ENCODE assay signal across 28 cellular contexts in genomic region chr7:147161405-147161804, GRCh38.
"Had no signal": no experiment of that assay in that cellular context is flagged by ENCODE, and none has a peak within 500 bp of the region (broad histone marks: within the 10 kb centered on the region; RNA-seq: fewer than 3 reads in every experiment).

No MANE protein-coding gene starts in this region.

- DNase-seq: natural killer cell; occipital lobe; ovary; posterior cingulate gyrus; psoas muscle; right cardiac atrium; spleen; stimulated activated CD4-positive, alpha-beta T cell treated with anti-CD3 and anti-CD28 coated beads, Interleukin-12 subunit alpha, Interleukin-12 subunit beta, amount 100 ng/mL, for 4 hours; stimulated activated CD4-positive, alpha-beta T cell treated with anti-CD3 and anti-CD28 coated beads, Interleukin-1b, Interleukin-23, amount 100 ng/mL, for 48 hours; stimulated activated CD4-positive, alpha-beta T cell treated with anti-CD3 and anti-CD28 coated beads, Interleukin-4, amount 100 ng/mL, for 1 hour; stimulated activated CD4-positive, alpha-beta T cell treated with anti-CD3 and anti-CD28 coated beads, Interleukin-4, amount 100 ng/mL, for 4 hours; stimulated activated CD8-positive, alpha-beta memory T cell treated with anti-CD3 and anti-CD28 coated beads, Interleukin-4, amount 100 ng/mL, for 48 hours; stimulated activated naive CD4-positive, alpha-beta T cell; stimulated activated naive CD8-positive, alpha-beta T cell treated with anti-CD3 and anti-CD28 coated beads, Interleukin-15, amount 100 ng/mL, for 72 hours; stimulated activated naive CD8-positive, alpha-beta T cell treated with anti-CD3 and anti-CD28 coated beads, Interleukin-15, Interleukin-2, amounts not matched to agents 100 U/mL and 50 U/mL, for 24 hours; substantia nigra; testis; tibial artery; transverse colon; upper lobe of right lung; uterus had no signal

- H3K9ac ChIP-seq: neural progenitor cell, parathyroid adenoma had no signal

- H2AFZ ChIP-seq: neural progenitor cell, parathyroid adenoma had no signal

- H3K9me3 ChIP-seq: ovary, psoas muscle, suprapubic skin, testis, tibial artery, transverse colon, upper lobe of right lung, uterus had no signal

- H3K4me2 ChIP-seq: neural progenitor cell, smooth muscle cell had no signal

- H3K27me3 ChIP-seq: neural progenitor cell, ovary, spleen, suprapubic skin, testis, tibial artery, transverse colon, upper lobe of right lung, uterus had no signal

- H3K27ac ChIP-seq: neural progenitor cell, ovary, parathyroid adenoma, psoas muscle, skin epidermis, spleen, suprapubic skin, testis, tibial artery, transverse colon, upper lobe of right lung, uterus had no signal

- H3K4me1 ChIP-seq: neural progenitor cell, parathyroid adenoma, psoas muscle, spleen, suprapubic skin, testis, tibial artery, transverse colon, upper lobe of right lung, uterus had no signal

- H3K4me3 ChIP-seq: neural progenitor cell, ovary, psoas muscle, skin epidermis, smooth muscle cell, spleen, suprapubic skin, testis, tibial artery, transverse colon, upper lobe of right lung, uterus had no signal

- H3K79me2 ChIP-seq: parathyroid adenoma had no signal

- ATAC-seq: natural killer cell; psoas muscle; right cardiac atrium; sciatic nerve; stimulated activated memory B cell treated with anti-CD40 and anti-IgM and Interleukin-4, amounts not matched to agents 10 μg/mL and 1 μg/mL and 100 μg/mL, for 72 hours; stimulated activated naive CD8-positive, alpha-beta T cell treated with anti-CD3 and anti-CD28 coated beads, Interleukin-15, amount 100 ng/mL, for 72 hours; stimulated activated naive CD8-positive, alpha-beta T cell treated with anti-CD3 and anti-CD28 coated beads, Interleukin-15, Interleukin-2, amounts not matched to agents 100 U/mL and 50 U/mL, for 24 hours; upper lobe of right lung had no signal

- H3K36me3 ChIP-seq: neural progenitor cell, ovary, spleen, suprapubic skin, tibial artery, transverse colon, upper lobe of right lung, uterus had no signal
